ENCODE assay signal across 29 cellular contexts in the genomic region with DNA sequence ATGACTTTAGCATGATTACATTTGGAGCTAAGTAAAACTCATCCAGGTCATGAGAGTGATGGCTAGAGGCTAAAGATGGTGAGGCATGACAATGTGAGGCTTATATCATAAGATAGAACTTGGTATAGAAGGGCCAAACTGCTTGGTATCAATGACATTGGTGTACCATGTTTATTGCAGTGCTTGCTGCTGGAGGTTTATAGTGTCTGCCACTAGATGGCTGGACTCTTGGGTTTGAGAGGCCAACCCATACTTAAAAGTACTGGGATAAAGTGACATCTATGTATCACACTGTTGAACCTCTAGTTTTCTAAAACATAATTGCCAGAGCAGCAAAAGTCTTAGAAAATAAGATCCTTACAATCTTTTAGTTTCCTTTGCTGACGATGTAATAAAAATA.
A peak's percentile ranks its signal among the peaks of the same experiment; 100 is the strongest.
DNase-seq lines count a peak whose midpoint lies in the region; ATAC-seq and TF ChIP-seq lines count a peak whose summit lies in the region.
"Had no signal": no experiment of that assay in that cellular context is flagged by ENCODE, and none has a peak within 500 bp of the region (broad histone marks: within the 10 kb centered on the region; RNA-seq: fewer than 3 reads in every experiment).

No MANE protein-coding gene starts in this region.

- WGBS in thyroid gland, 2 donors = 85 to 90% methylated on average over 1 of the region's 1 CpG

- no peak for TF ChIP-seq POLR2A in thyroid gland (IDR thresholded peaks at IDR 0.05)

- no peak; the same call in 2 of the 3 replicates for ATAC-seq in GM23338
- ATAC-seq in PC-3 = no peak
- ATAC-seq in upper lobe of right lung = no peak

- H3K79me2 ChIP-seq in GM23338 (replicated peaks; ENCODE audit: insufficient read depth) (no peaks in the 10 kb centered on the region), PC-3 (ENCODE audit: low read length) (no peaks in the 10 kb centered on the region)

- H3F3A ChIP-seq in GM23338 (replicated peaks; ENCODE audit: low read depth) (no peaks in the 10 kb centered on the region), PC-3 (ENCODE audit: low read length, unreplicated experiment) (no peaks in the 10 kb centered on the region)

- no peak overlapping the region for H3K27ac ChIP-seq in GM23338 (ENCODE audit: low read depth)
- no peak overlapping the region for H3K27ac ChIP-seq in PC-3 (ENCODE audit: low read length)
- H3K27ac ChIP-seq in upper lobe of right lung = no peak overlapping the region
- H3K27ac ChIP-seq in thyroid gland = no peak overlapping the region
- H3K27ac ChIP-seq: colonic mucosa, left ventricle myocardium inferior, ovary had no signal

- peaks cover 1% of the 10 kb centered on the region for H3K27me3 Mint-ChIP-seq in GM23338 (ENCODE audit: insufficient read depth, low read depth, poor library complexity)
- H3K27me3 Mint-ChIP-seq: activated naive CD8-positive, alpha-beta T cell treated with anti-CD3 and anti-CD28 coated beads for 36 hours had no signal

- H3K9me3 ChIP-seq in PC-3 (ENCODE audit: low read length) = no peaks in the 10 kb centered on the region
- H3K9me3 ChIP-seq in upper lobe of right lung = no peaks in the 10 kb centered on the region
- no peaks in the 10 kb centered on the region for H3K9me3 ChIP-seq in thyroid gland
- H3K9me3 ChIP-seq: Caco-2, colonic mucosa, ovary had no signal

- H3K9ac ChIP-seq in PC-3 (ENCODE audit: low read length) = no peak overlapping the region

- TF ChIP-seq CTCF in GM12873 (IDR thresholded peaks at IDR 0.05; ENCODE audit: insufficient read depth, low read depth, low read length, missing control alignments) = peak; percentile 37
- TF ChIP-seq CTCF in GM23338 (conservative IDR thresholded peaks at IDR 0.05; ENCODE audit: low read depth in 2 of 2) = peak; percentile 47 to 65
- TF ChIP-seq CTCF in PC-3 (conservative IDR thresholded peaks at IDR 0.05; ENCODE audit: low read depth, low read length) = 0 out of 2 replicates have a peak, but pooled peaks have one; percentile 13
- no peak for TF ChIP-seq CTCF in upper lobe of right lung (IDR thresholded peaks at IDR 0.05)
- no peak for TF ChIP-seq CTCF in thyroid gland (IDR thresholded peaks at IDR 0.05)

- no peak overlapping the region for H3K4me2 ChIP-seq in GM23338
- no peak overlapping the region for H3K4me2 ChIP-seq in PC-3 (ENCODE audit: low read length)

- DNase-seq in GM23338 (ENCODE audit: low spot score) (peak; percentile 29), PC-3 (no peak), iPS-NIHi7 (ENCODE audit: extremely low spot score) (peak; percentile 11), NCI-H510A (lab: John Stamatoyannopoulos, UW) (no peak), upper lobe of right lung (no peak), NOMO-1 treated with DMSO at 0.1 percent for 48 hours (lab: John Stamatoyannopoulos, UW; ENCODE audit: unreplicated experiment) (no peak), thyroid gland (no peak)
- DNase-seq: activated CD4-positive, alpha-beta T cell treated with anti-CD3 and anti-CD28 coated beads, Interleukin-2, amount 50 U/mL, for 1 hour; activated CD4-positive, CD25-positive, alpha-beta regulatory T cell; activated effector memory CD4-positive, alpha-beta T cell treated with anti-CD3 and anti-CD28 coated beads, Interleukin-2, amount 50 U/mL, for 16 hours; activated naive CD8-positive, alpha-beta T cell treated with anti-CD3 and anti-CD28 coated beads for 36 hours; activated T-cell treated with anti-CD3 and anti-CD28 coated beads, Interleukin-2, amount 50 U/mL, for 1 hour; anterior cingulate cortex; C1 segment of cervical spinal cord; Caco-2; colonic mucosa; DMS79 treated with DMSO at 0.1 percent for 48 hours; effector CD8-positive, alpha-beta T cell; GDM1; hypothalamus; left ventricle myocardium inferior; mesenchymal stem cell; NCI-H1105; NCI-H187 treated with DMSO at 0.1 percent for 48 hours; NCI-H526; ovary; stimulated activated naive CD4-positive, alpha-beta T cell; T1000 had no signal

- CTCF ChIA-PET in PC-3 (lab: Charles Lee) = no interaction called here

- H3K4me1 Mint-ChIP-seq in GM23338 = no peaks in the 10 kb centered on the region; the same call in 2 of the 3 replicates
- H3K4me1 Mint-ChIP-seq: activated naive CD8-positive, alpha-beta T cell treated with anti-CD3 and anti-CD28 coated beads for 36 hours had no signal

- H3K36me3 Mint-ChIP-seq in GM23338 (ENCODE audit: low read depth) = no peaks in the 10 kb centered on the region
- H3K36me3 Mint-ChIP-seq: activated naive CD8-positive, alpha-beta T cell treated with anti-CD3 and anti-CD28 coated beads for 36 hours had no signal

- no peaks in the 10 kb centered on the region for H3K36me3 ChIP-seq in GM23338 (ENCODE audit: insufficient read depth)
- H3K36me3 ChIP-seq in PC-3 (ENCODE audit: low read depth, low read length) = no peaks in the 10 kb centered on the region
- no peaks in the 10 kb centered on the region for H3K36me3 ChIP-seq in upper lobe of right lung
- no peaks in the 10 kb centered on the region for H3K36me3 ChIP-seq in thyroid gland
- H3K36me3 ChIP-seq: colonic mucosa, left ventricle myocardium inferior, ovary had no signal

- H3K9me3 Mint-ChIP-seq in GM23338 = peaks cover 3% of the 10 kb centered on the region; the same call in 2 of the 3 replicates

- H3K4me3 ChIP-seq in GM23338 (no peak overlapping the region), PC-3 (ENCODE audit: low read length) (no peak overlapping the region), upper lobe of right lung (no peak overlapping the region), thyroid gland (replicated peaks in 1 of 3) (no peak overlapping the region)
- H3K4me3 ChIP-seq: colonic mucosa, left ventricle myocardium inferior, ovary had no signal

- H2AFZ ChIP-seq in GM23338 = no peak overlapping the region
- H2AFZ ChIP-seq in PC-3 (ENCODE audit: low read length) = no peak overlapping the region

- H4K20me1 ChIP-seq in GM23338 (replicated peaks; ENCODE audit: insufficient read depth) = no peaks in the 10 kb centered on the region
- H4K20me1 ChIP-seq in PC-3 (ENCODE audit: low read length) = no peaks in the 10 kb centered on the region

- H3K9me2 ChIP-seq in GM23338 (ENCODE audit: insufficient read depth) (no peaks in the 10 kb centered on the region), PC-3 (replicated peaks; ENCODE audit: low read length) (no peaks in the 10 kb centered on the region)

- no TSS peak for BruUV-seq in PC-3 (replicated peaks; lab: Mats Ljungman, UMichigan)

- no peak overlapping the region for H3K27ac Mint-ChIP-seq in GM23338
- H3K27ac Mint-ChIP-seq: activated naive CD8-positive, alpha-beta T cell treated with anti-CD3 and anti-CD28 coated beads for 36 hours had no signal

- no peak overlapping the region for H3K4me3 Mint-ChIP-seq in GM23338
- H3K4me3 Mint-ChIP-seq: activated naive CD8-positive, alpha-beta T cell treated with anti-CD3 and anti-CD28 coated beads for 36 hours had no signal

- POLR2A ChIA-PET in PC-3 (lab: Charles Lee; ENCODE audit: unreplicated experiment) = no interaction called here

- intact Hi-C loops in PC-3 (cut with micrococcal nuclease) (no loop called here), upper lobe of right lung (cut with DNase I) (no loop called here), thyroid gland (cut with DNase I) (no loop called here)

- H3K4me1 ChIP-seq in GM23338 (ENCODE audit: insufficient read depth) (no peaks in the 10 kb centered on the region), PC-3 (ENCODE audit: insufficient read depth, low read length) (no peaks in the 10 kb centered on the region), upper lobe of right lung (no peaks in the 10 kb centered on the region), thyroid gland (no peaks in the 10 kb centered on the region)
- H3K4me1 ChIP-seq: Caco-2, colonic mucosa, left ventricle myocardium inferior had no signal

- H3K27me3 ChIP-seq in GM23338 (ENCODE audit: insufficient read depth) = no peaks in the 10 kb centered on the region
- H3K27me3 ChIP-seq in PC-3 (ENCODE audit: low read length) = no peaks in the 10 kb centered on the region
- H3K27me3 ChIP-seq in upper lobe of right lung = no peaks in the 10 kb centered on the region
- H3K27me3 ChIP-seq in thyroid gland = no peaks in the 10 kb centered on the region
- H3K27me3 ChIP-seq: colonic mucosa, ovary had no signal

TF ChIP-seq in GM23338, 12 proteins besides CTCF, POLR2A, EP300 and RAD21 (continues in another document):
- TF ChIP-seq ZNF331 (CRISPR knock-in tag; IDR thresholded peaks at IDR 0.05; ENCODE audit: low read depth) (no peak), EZH2 (IDR thresholded peaks at IDR 0.05; ENCODE audit: low read depth, unreplicated experiment) (no peak), JUNB (IDR thresholded peaks at IDR 0.05; ENCODE audit: unreplicated experiment) (no peak), CREB1 (CRISPR knock-in tag; IDR thresholded peaks at IDR 0.05; ENCODE audit: low read depth) (no peak), ZNF114 (CRISPR knock-in tag; IDR thresholded peaks at IDR 0.05) (no peak)
- TF ChIP-seq, protein P1, sequence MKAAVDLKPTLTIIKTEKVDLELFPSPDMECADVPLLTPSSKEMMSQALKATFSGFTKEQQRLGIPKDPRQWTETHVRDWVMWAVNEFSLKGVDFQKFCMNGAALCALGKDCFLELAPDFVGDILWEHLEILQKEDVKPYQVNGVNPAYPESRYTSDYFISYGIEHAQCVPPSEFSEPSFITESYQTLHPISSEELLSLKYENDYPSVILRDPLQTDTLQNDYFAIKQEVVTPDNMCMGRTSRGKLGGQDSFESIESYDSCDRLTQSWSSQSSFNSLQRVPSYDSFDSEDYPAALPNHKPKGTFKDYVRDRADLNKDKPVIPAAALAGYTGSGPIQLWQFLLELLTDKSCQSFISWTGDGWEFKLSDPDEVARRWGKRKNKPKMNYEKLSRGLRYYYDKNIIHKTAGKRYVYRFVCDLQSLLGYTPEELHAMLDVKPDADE (IDR thresholded peaks at IDR 0.05) = no peak

Comparison
In these comparisons a context has a peak if more than half of its experiments do, and no peak if none do; other contexts are left out.
1. CTCF ChIP-seq: peak in GM12873 (single experiment), GM23338 (2 of 2) and PC-3 (single experiment); none in upper lobe of right lung (single experiment) and thyroid gland (0 of 6).
2. DNase-seq: peak in GM23338 (single experiment) and iPS-NIHi7 (single experiment); none in PC-3 (single experiment), NCI-H510A (single experiment), upper lobe of right lung (single experiment), NOMO-1 treated with DMSO at 0.1 percent for 48 hours (single experiment) and thyroid gland (0 of 2).